1 cellular context compared by ENCODE assay signal in the genomic region with DNA sequence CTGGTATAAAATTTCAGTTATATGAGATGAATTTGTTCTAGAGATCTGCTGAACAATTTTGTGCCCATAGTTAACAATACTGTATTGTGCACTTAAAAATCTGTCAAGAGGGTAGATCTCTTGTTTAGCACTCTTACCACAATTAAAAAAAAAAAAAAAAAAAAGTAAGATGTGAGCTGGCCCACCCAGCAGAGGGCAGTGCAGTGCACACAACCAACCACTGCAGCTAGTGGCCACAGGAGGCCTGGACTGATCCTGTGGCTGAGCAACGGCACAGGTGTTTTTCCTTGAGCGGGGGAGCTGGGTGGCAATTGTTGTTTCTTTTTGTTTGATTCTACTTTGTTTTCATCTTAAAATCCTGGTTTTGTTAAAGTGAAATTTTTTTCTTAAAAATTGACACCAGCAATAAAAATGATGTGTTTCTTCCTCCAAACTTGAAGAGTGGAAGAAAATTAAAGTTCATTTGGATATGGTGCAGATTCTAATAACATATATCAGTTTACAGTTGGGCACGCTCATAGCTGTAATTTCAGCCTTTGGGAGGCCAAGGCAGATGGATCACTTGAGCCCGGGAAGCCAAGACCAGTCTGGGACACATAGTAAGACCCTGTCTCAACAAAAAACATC.
TF ChIP-seq lines count a peak whose summit lies in the region.

No MANE protein-coding gene starts in this region.

TF ChIP-seq in HEK293, 187 proteins besides CTCF, POLR2A, EP300 and RAD21 (continued from another document):
- TF ChIP-seq, protein P1, sequence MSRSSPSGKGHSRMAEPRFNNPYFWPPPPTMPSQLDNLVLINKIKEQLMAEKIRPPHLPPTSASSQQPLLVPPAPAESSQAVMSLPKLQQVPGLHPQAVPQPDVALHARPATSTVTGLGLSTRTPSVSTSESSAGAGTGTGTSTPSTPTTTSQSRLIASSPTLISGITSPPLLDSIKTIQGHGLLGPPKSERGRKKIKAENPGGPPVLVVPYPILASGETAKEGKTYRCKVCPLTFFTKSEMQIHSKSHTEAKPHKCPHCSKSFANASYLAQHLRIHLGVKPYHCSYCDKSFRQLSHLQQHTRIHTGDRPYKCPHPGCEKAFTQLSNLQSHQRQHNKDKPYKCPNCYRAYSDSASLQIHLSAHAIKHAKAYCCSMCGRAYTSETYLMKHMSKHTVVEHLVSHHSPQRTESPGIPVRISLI (tag by site-specific recombination; IDR thresholded peaks at IDR 0.05): peak; percentile 56; the same call in 1 of the 2 replicates
